In genomic region chr7:100582041-100582579, GRCh38 we compare ENCODE assay signal across 13 cellular contexts. TPM values are rescaled to one million over a fixed set of nuclear protein-coding genes. Genes with fewer than 3 reads are reported as not detected.
A peak's percentile ranks its signal among the peaks of the same experiment; 100 is the strongest.
DNase-seq lines count a peak whose midpoint lies in the region; ATAC-seq and TF ChIP-seq lines count a peak whose summit lies in the region.
"Had no signal": no experiment of that assay in that cellular context is flagged by ENCODE, and none has a peak within 500 bp of the region (broad histone marks: within the 10 kb centered on the region; RNA-seq: fewer than 3 reads in every experiment).

No MANE protein-coding gene starts in this region.

- H3K4me1 ChIP-seq in lower lobe of right lung = peaks cover 49% of the 10 kb centered on the region
- peaks cover 31% of the 10 kb centered on the region for H3K4me1 ChIP-seq in testis

- H3K27me3 ChIP-seq in lower lobe of right lung (ENCODE audit: low read depth) = no peaks in the 10 kb centered on the region
- no peaks in the 10 kb centered on the region for H3K27me3 ChIP-seq in testis
- H3K27me3 ChIP-seq: sigmoid colon had no signal

- WGBS in testis, 2 donors = 78% methylated on average over 20 of the region's 20 CpGs; no CpG with 5 or more reads in 1 of the 2 donors

- intact Hi-C loops in activated naive CD4-positive, alpha-beta T cell treated with anti-CD3 and anti-CD28 coated beads for 36 hours (cut with micrococcal nuclease) = no loop called here
- intact Hi-C loops in lower lobe of right lung (cut with DNase I) (no loop called here), testis (cut with DNase I; ENCODE audit: low total_unique reads) (loop anchor here (1.0 kb wide), 1 partner anchor 36 kb away; no protein-coding TSS in a partner anchor)

- H3K27ac Mint-ChIP-seq in activated naive CD4-positive, alpha-beta T cell treated with anti-CD3 and anti-CD28 coated beads for 36 hours = peak overlapping the region; percentile 97
- H3K27ac Mint-ChIP-seq in activated T-helper 17 cell treated with anti-CD3 and anti-CD28 coated beads, Interleukin-2, amount 50 U/mL, for 72 hours = peak overlapping the region; percentile 98

- CTCF ChIA-PET in activated naive CD4-positive, alpha-beta T cell treated with anti-CD3 and anti-CD28 coated beads for 36 hours (lab: Charles Lee) = interaction anchor here (0.6 to 1.1 kb wide), 2 partner anchors 19 to 108 kb away, joined by 3 to 4 read pairs; no protein-coding TSS in a partner anchor

- peak overlapping the region; percentile 99 for H3K4me3 ChIP-seq in lower lobe of right lung
- no peak overlapping the region for H3K4me3 ChIP-seq in testis

- no peaks in the 10 kb centered on the region for H3K9me3 Mint-ChIP-seq in activated naive CD4-positive, alpha-beta T cell treated with anti-CD3 and anti-CD28 coated beads for 36 hours
- no peaks in the 10 kb centered on the region for H3K9me3 Mint-ChIP-seq in activated T-helper 17 cell treated with anti-CD3 and anti-CD28 coated beads, Interleukin-2, amount 50 U/mL, for 72 hours

- no peak for TF ChIP-seq POLR2A in testis (IDR thresholded peaks at IDR 0.05)

- H3K27me3 Mint-ChIP-seq in activated naive CD4-positive, alpha-beta T cell treated with anti-CD3 and anti-CD28 coated beads for 36 hours (ENCODE audit: low read depth) = no peaks in the 10 kb centered on the region
- no peaks in the 10 kb centered on the region for H3K27me3 Mint-ChIP-seq in activated T-helper 17 cell treated with anti-CD3 and anti-CD28 coated beads, Interleukin-2, amount 50 U/mL, for 72 hours

- no peak for ATAC-seq in activated T-helper 17 cell treated with anti-CD3 and anti-CD28 coated beads, Interleukin-2, amount 50 U/mL, for 72 hours (replicated peaks)
- peak; percentile 0 to 3 for ATAC-seq in lower lobe of right lung

- peak overlapping the region; percentile 98 for H3K27ac ChIP-seq in lower lobe of right lung
- H3K27ac ChIP-seq in testis = peak overlapping the region; percentile 96 to 99
- H3K27ac ChIP-seq: KMS-11 had no signal

- peaks cover 57% of the 10 kb centered on the region for H3K36me3 ChIP-seq in lower lobe of right lung
- no peaks in the 10 kb centered on the region for H3K36me3 ChIP-seq in testis (ENCODE audit: low read depth, missing control alignments)

- no peak overlapping the region for H3K4me3 Mint-ChIP-seq in activated naive CD4-positive, alpha-beta T cell treated with anti-CD3 and anti-CD28 coated beads for 36 hours
- H3K4me3 Mint-ChIP-seq in activated T-helper 17 cell treated with anti-CD3 and anti-CD28 coated beads, Interleukin-2, amount 50 U/mL, for 72 hours = peak overlapping the region; percentile 98

- TF ChIP-seq CTCF in lower lobe of right lung (IDR thresholded peaks at IDR 0.05) (no peak), testis (IDR thresholded peaks at IDR 0.05) (no peak)

- H3K4me1 Mint-ChIP-seq in activated naive CD4-positive, alpha-beta T cell treated with anti-CD3 and anti-CD28 coated beads for 36 hours (ENCODE audit: low read depth) = peaks cover 29% of the 10 kb centered on the region
- H3K4me1 Mint-ChIP-seq in activated T-helper 17 cell treated with anti-CD3 and anti-CD28 coated beads, Interleukin-2, amount 50 U/mL, for 72 hours = peaks cover 18% of the 10 kb centered on the region

- no peaks in the 10 kb centered on the region for H3K9me3 ChIP-seq in lower lobe of right lung
- H3K9me3 ChIP-seq in testis = no peaks in the 10 kb centered on the region
- H3K9me3 ChIP-seq: sigmoid colon had no signal

- no peak for DNase-seq in activated naive CD4-positive, alpha-beta T cell treated with anti-CD3 and anti-CD28 coated beads for 36 hours
- no peak for DNase-seq in activated naive CD4-positive, alpha-beta T cell (lab: John Stamatoyannopoulos, UW)
- peak; percentile 87 for DNase-seq in lower lobe of right lung
- no peak for DNase-seq in testis
- DNase-seq in SKM-1 treated with dmso at 0.1 percent for 144 hours (lab: John Stamatoyannopoulos, UW; ENCODE audit: unreplicated experiment) = no peak
- no peak for DNase-seq in NCI-H187 treated with DMSO at 0.1 percent for 48 hours (lab: John Stamatoyannopoulos, UW)
- no peak for DNase-seq in GM03348 (ENCODE audit: low spot score)
- DNase-seq: NCI-H524 treated with DMSO at 0.1 percent for 48 hours, sigmoid colon had no signal

- peaks cover 8% of the 10 kb centered on the region for H3K36me3 Mint-ChIP-seq in activated naive CD4-positive, alpha-beta T cell treated with anti-CD3 and anti-CD28 coated beads for 36 hours (ENCODE audit: low read depth)
- peaks cover 25% of the 10 kb centered on the region for H3K36me3 Mint-ChIP-seq in activated T-helper 17 cell treated with anti-CD3 and anti-CD28 coated beads, Interleukin-2, amount 50 U/mL, for 72 hours (ENCODE audit: low read depth)

RNA-seq across cellular contexts. Expression of gene LRCH4, which starts 3.8 kb away (rescaled TPM):
- total RNA-seq in activated naive CD4-positive, alpha-beta T cell treated with anti-CD3 and anti-CD28 coated beads for 36 hours = 10 to 100 TPM; 78.0 to 81.2 TPM
- total RNA-seq in activated T-helper 17 cell treated with anti-CD3 and anti-CD28 coated beads, Interleukin-2, amount 50 U/mL, for 72 hours = 10 to 100 TPM; 81.1 to 96.4 TPM
- total RNA-seq in lower lobe of right lung (80.3 TPM), testis (100 to 1,000 TPM; 314 to 378 TPM)
- 159 TPM for polyA plus RNA-seq in testis (ENCODE audit: insufficient read depth, low read depth, low replicate concordance)

RNA-seq across cellular contexts. Expression of gene FBXO24, which starts 4.0 kb away (rescaled TPM):
- 1 to 10 TPM; 1.5 to 2.6 TPM for total RNA-seq in activated naive CD4-positive, alpha-beta T cell treated with anti-CD3 and anti-CD28 coated beads for 36 hours
- total RNA-seq in activated T-helper 17 cell treated with anti-CD3 and anti-CD28 coated beads, Interleukin-2, amount 50 U/mL, for 72 hours = 1 to 10 TPM; 1.5 to 5.6 TPM
- total RNA-seq in lower lobe of right lung = 0.74 TPM
- total RNA-seq in testis = 10 to 100 TPM; 37.5 to 74.5 TPM
- 112 TPM for polyA plus RNA-seq in testis (ENCODE audit: insufficient read depth, low read depth, low replicate concordance)

RNA-seq across cellular contexts. Expression of gene SAP25, which starts 8.4 kb away (rescaled TPM):
- total RNA-seq in activated naive CD4-positive, alpha-beta T cell treated with anti-CD3 and anti-CD28 coated beads for 36 hours = 10 to 100 TPM; 13.7 to 15.7 TPM
- 10 to 100 TPM in 1 of 2 donors, 1 to 10 TPM in 1; 7.6 to 12.9 TPM for total RNA-seq in activated T-helper 17 cell treated with anti-CD3 and anti-CD28 coated beads, Interleukin-2, amount 50 U/mL, for 72 hours
- total RNA-seq in lower lobe of right lung (10.6 TPM), testis (10 to 100 TPM; 28.4 to 29.9 TPM)
- polyA plus RNA-seq in testis (ENCODE audit: insufficient read depth, low read depth, low replicate concordance) = 30.3 TPM
- total RNA-seq: cerebellum, H4 had no signal

RNA-seq across cellular contexts. Expression of gene PCOLCE, which starts 20.1 kb away (rescaled TPM):
- 1 to 10 TPM; 5.8 to 6.8 TPM for total RNA-seq in activated naive CD4-positive, alpha-beta T cell treated with anti-CD3 and anti-CD28 coated beads for 36 hours
- 10 to 100 TPM; 10.7 to 22.2 TPM for total RNA-seq in activated T-helper 17 cell treated with anti-CD3 and anti-CD28 coated beads, Interleukin-2, amount 50 U/mL, for 72 hours
- 75.2 TPM for total RNA-seq in lower lobe of right lung
- 10 to 100 TPM; 26.0 to 30.2 TPM for total RNA-seq in testis
- 104 TPM for polyA plus RNA-seq in testis (ENCODE audit: insufficient read depth, low read depth, low replicate concordance)

RNA-seq across cellular contexts. Expression of gene MOSPD3, which starts 30.2 kb away (rescaled TPM):
- 10 to 100 TPM; 12.3 to 13.0 TPM for total RNA-seq in activated naive CD4-positive, alpha-beta T cell treated with anti-CD3 and anti-CD28 coated beads for 36 hours
- total RNA-seq in activated T-helper 17 cell treated with anti-CD3 and anti-CD28 coated beads, Interleukin-2, amount 50 U/mL, for 72 hours = 10 to 100 TPM; 21.0 to 32.7 TPM
- 19.5 TPM for total RNA-seq in lower lobe of right lung
- 10 to 100 TPM; 40.6 to 78.9 TPM for total RNA-seq in testis
- polyA plus RNA-seq in testis (ENCODE audit: insufficient read depth, low read depth, low replicate concordance) = 62.8 TPM

Comparison
In these comparisons a context has a peak if more than half of its experiments do, and no peak if none do; other contexts are left out.
1. RNA of gene FBXO24, which starts 4.0 kb away (total RNA-seq): 37.5 to 74.5 TPM in testis; 1.5 to 5.6 TPM in activated T-helper 17 cell treated with anti-CD3 and anti-CD28 coated beads, Interleukin-2, amount 50 U/mL, for 72 hours, 1.5 to 2.6 TPM in activated naive CD4-positive, alpha-beta T cell treated with anti-CD3 and anti-CD28 coated beads for 36 hours and 0.74 TPM in lower lobe of right lung (single experiment); every median in the first group is over 4 times any median in the second.